In the genomic region with DNA sequence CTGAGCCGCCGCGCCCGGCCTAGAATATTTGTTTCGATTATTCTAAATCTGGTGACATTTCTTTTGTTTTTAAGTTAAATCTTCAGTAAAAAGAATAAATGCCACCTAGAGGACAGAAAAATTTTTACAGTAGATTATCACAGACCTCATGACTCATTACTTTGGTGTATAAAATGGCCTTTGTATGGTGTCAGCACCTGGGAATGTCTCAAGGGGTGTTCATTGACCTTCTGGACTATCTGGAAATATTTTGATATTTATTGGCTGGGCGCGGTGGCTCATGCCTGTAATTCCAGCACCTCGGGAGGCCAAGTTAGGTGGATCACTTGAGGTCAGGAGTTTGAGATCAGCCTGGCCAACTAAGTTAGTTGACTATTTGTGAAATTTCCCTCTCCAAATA, we compare ENCODE assay signal across 8 cellular contexts. TPM values are rescaled to one million over a fixed set of nuclear protein-coding genes. Genes with fewer than 3 reads are reported as not detected.
A peak's percentile ranks its signal among the peaks of the same experiment; 100 is the strongest.
DNase-seq lines count a peak whose midpoint lies in the region; ATAC-seq, FAIRE-seq and TF ChIP-seq lines count a peak whose summit lies in the region.

No MANE protein-coding gene starts in this region.

- no peaks in the 10 kb centered on the region for H3K27me3 ChIP-seq in keratinocyte (ENCODE audit: control insufficient read depth, extremely low read depth, insufficient read depth, low read length)

- peak overlapping the region; percentile 37 for H3K4me2 ChIP-seq in keratinocyte (ENCODE audit: control insufficient read depth, extremely low read depth, insufficient read depth, low read depth, low read length)

- no peak overlapping the region for H3K27ac ChIP-seq in keratinocyte (ENCODE audit: control insufficient read depth, insufficient read depth, low read length)

- peaks cover 5% of the 10 kb centered on the region for H3K4me1 ChIP-seq in keratinocyte (ENCODE audit: control insufficient read depth, extremely low read depth, insufficient read depth, low read length)

- ATAC-seq in WTC11 (peak; percentile 58), GM19452 (IDR thresholded peaks at IDR 0.05; ENCODE audit: unreplicated experiment) (no peak)

- CTCF ChIA-PET in WTC11 (lab: Charles Lee) = interaction anchor here (0.8 to 1.0 kb wide), 2 partner anchors 9 to 15 kb away, joined by 3 to 4 read pairs; no protein-coding TSS in a partner anchor

- H3K27ac Mint-ChIP-seq in WTC11 = peak overlapping the region; percentile 80

- no peaks in the 10 kb centered on the region for H3K4me1 Mint-ChIP-seq in WTC11

- no peaks in the 10 kb centered on the region for H3K27me3 Mint-ChIP-seq in WTC11 (ENCODE audit: low read depth)

- no peaks in the 10 kb centered on the region for H3K9me3 Mint-ChIP-seq in WTC11

- no peak overlapping the region for H3K4me3 Mint-ChIP-seq in WTC11

- TF ChIP-seq CTCF in WTC11 (IDR thresholded peaks at IDR 0.05) = no peak
- TF ChIP-seq CTCF in keratinocyte (optimal IDR thresholded peaks at IDR 0.05 in 1 of 3, IDR thresholded peaks at IDR 0.05 in 1 of 3, conservative IDR thresholded peaks at IDR 0.05 in 1 of 3; ENCODE audit: extremely low read depth in 1 of 3, insufficient read depth in 2 of 3, low read length in 3 of 3) = peak in 2 of 3 experiments; percentile 28 to 34

- no peaks in the 10 kb centered on the region for H3K9me3 ChIP-seq in keratinocyte (ENCODE audit: control insufficient read depth, low read depth, low read length)

- POLR2A ChIA-PET in WTC11 (lab: Charles Lee) = no interaction called here

- H2AFZ ChIP-seq in keratinocyte (ENCODE audit: control insufficient read depth, low read length) = no peak overlapping the region

- dilution Hi-C loops in keratinocyte (cut with MboI; ENCODE audit: extremely low pct_ligation_motif_present, low sequenced_read_pairs) = no loop called here

- H4K20me1 ChIP-seq in keratinocyte (ENCODE audit: control insufficient read depth, extremely low read depth, insufficient read depth, low read length) = no peaks in the 10 kb centered on the region

- peak; percentile 51 for FAIRE-seq in keratinocyte (lab: Jason Lieb, UNC)

- DNase-seq in EH (ENCODE audit: low read depth) = peak; percentile 84
- peak; percentile 87 for DNase-seq in HT1080 (ENCODE audit: low read depth)
- no peak for DNase-seq in WTC11 (ENCODE audit: low spot score)
- DNase-seq in keratinocyte (ENCODE audit: low read depth, low spot score) = no peak
- DNase-seq in cerebellar nuclear complex (lab: John Stamatoyannopoulos, UW) = no peak
- no peak for DNase-seq in stimulated activated CD4-positive, alpha-beta T cell treated with anti-CD3 and anti-CD28 coated beads, Interleukin-4, amount 100 ng/mL, for 4 hours
- DNase-seq in NCI-H1930 (lab: John Stamatoyannopoulos, UW) = no peak

- H3K36me3 ChIP-seq in keratinocyte (ENCODE audit: control insufficient read depth in 2 of 2, extremely low read depth in 1 of 2, insufficient read depth in 2 of 2, low read length in 2 of 2) = peaks cover 0 to 4% of the 10 kb centered on the region in 2 experiments

- H3K4me3 ChIP-seq in keratinocyte (ENCODE audit: control insufficient read depth in 2 of 3, extremely low read depth in 1 of 3, insufficient read depth in 2 of 3, low read depth in 1 of 3, low read length in 3 of 3) = no peak overlapping the region

- H3K36me3 Mint-ChIP-seq in WTC11 = peaks cover 6% of the 10 kb centered on the region

- no peak overlapping the region for H3K9ac ChIP-seq in keratinocyte (ENCODE audit: control insufficient read depth, extremely low read depth, insufficient read depth, low read length)

- H3K9me1 ChIP-seq in keratinocyte (ENCODE audit: control insufficient read depth, extremely low read depth, insufficient read depth, low read length) = no peaks in the 10 kb centered on the region

- no peaks in the 10 kb centered on the region for H3K79me2 ChIP-seq in keratinocyte (ENCODE audit: control insufficient read depth, insufficient read depth, low read length)

TF ChIP-seq in WTC11, 78 proteins besides CTCF, POLR2A, EP300 and RAD21 (continues in another document):
- TF ChIP-seq CREM (CRISPR knock-in tag; IDR thresholded peaks at IDR 0.05) = no peak
- TF ChIP-seq, protein P1, sequence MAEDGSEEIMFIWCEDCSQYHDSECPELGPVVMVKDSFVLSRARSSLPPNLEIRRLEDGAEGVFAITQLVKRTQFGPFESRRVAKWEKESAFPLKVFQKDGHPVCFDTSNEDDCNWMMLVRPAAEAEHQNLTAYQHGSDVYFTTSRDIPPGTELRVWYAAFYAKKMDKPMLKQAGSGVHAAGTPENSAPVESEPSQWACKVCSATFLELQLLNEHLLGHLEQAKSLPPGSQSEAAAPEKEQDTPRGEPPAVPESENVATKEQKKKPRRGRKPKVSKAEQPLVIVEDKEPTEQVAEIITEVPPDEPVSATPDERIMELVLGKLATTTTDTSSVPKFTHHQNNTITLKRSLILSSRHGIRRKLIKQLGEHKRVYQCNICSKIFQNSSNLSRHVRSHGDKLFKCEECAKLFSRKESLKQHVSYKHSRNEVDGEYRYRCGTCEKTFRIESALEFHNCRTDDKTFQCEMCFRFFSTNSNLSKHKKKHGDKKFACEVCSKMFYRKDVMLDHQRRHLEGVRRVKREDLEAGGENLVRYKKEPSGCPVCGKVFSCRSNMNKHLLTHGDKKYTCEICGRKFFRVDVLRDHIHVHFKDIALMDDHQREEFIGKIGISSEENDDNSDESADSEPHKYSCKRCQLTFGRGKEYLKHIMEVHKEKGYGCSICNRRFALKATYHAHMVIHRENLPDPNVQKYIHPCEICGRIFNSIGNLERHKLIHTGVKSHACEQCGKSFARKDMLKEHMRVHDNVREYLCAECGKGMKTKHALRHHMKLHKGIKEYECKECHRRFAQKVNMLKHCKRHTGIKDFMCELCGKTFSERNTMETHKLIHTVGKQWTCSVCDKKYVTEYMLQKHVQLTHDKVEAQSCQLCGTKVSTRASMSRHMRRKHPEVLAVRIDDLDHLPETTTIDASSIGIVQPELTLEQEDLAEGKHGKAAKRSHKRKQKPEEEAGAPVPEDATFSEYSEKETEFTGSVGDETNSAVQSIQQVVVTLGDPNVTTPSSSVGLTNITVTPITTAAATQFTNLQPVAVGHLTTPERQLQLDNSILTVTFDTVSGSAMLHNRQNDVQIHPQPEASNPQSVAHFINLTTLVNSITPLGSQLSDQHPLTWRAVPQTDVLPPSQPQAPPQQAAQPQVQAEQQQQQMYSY (CRISPR knock-in tag; IDR thresholded peaks at IDR 0.05) = no peak
- no peak for TF ChIP-seq FOXP1 (CRISPR knock-in tag; IDR thresholded peaks at IDR 0.05; ENCODE audit: borderline replicate concordance)
- TF ChIP-seq, protein P2, sequence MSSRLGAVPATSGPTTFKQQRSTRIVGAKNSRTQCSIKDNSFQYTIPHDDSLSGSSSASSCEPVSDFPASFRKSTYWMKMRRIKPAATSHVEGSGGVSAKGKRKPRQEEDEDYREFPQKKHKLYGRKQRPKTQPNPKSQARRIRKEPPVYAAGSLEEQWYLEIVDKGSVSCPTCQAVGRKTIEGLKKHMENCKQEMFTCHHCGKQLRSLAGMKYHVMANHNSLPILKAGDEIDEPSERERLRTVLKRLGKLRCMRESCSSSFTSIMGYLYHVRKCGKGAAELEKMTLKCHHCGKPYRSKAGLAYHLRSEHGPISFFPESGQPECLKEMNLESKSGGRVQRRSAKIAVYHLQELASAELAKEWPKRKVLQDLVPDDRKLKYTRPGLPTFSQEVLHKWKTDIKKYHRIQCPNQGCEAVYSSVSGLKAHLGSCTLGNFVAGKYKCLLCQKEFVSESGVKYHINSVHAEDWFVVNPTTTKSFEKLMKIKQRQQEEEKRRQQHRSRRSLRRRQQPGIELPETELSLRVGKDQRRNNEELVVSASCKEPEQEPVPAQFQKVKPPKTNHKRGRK (CRISPR knock-in tag; IDR thresholded peaks at IDR 0.05; ENCODE audit: borderline replicate concordance) = no peak
- TF ChIP-seq ESRRA (CRISPR knock-in tag; IDR thresholded peaks at IDR 0.05; ENCODE audit: borderline replicate concordance) = no peak

RNA-seq across cellular contexts. Expression of a gene that starts 30.3 kb away (rescaled TPM):
- 25.6 and 31.5 TPM in 2 replicates for total RNA-seq in HT1080 (2014; rRNA removed; shearing (Covaris generic))
- 26.6 and 34.7 TPM in 2 replicates for polyA plus RNA-seq in HT1080 (2015; cell fraction: cytosol; rRNA removed)
- 40.2 and 40.8 TPM in 2 replicates for polyA plus RNA-seq in HT1080 (2015; cell fraction: nucleus; rRNA removed)
- total RNA-seq in WTC11 (2021) = 25.8 to 26.8 TPM (median 26.0 TPM) in 3 replicates
- polyA plus RNA-seq in keratinocyte = 19.9 to 32.1 TPM (median 22.9 TPM) in 3 replicates
- 2.5 TPM for polyA plus RNA-seq in keratinocyte (2011; ENCODE audit: low read depth)
- 7.6 and 15.5 TPM in 2 replicates for polyA plus RNA-seq in keratinocyte (2011; cell fraction: cytosol; rRNA removed)
- 29.6 and 39.9 TPM in 2 replicates for polyA plus RNA-seq in keratinocyte (2011; cell fraction: nucleus; rRNA removed)
- polyA plus RNA-seq in keratinocyte (2012; ENCODE audit: low replicate concordance) = 6.6 and 13.3 TPM in 2 replicates
- 9.1 to 43.2 TPM (median 23.9 TPM) in 3 replicates for polyA minus RNA-seq in keratinocyte
- polyA minus RNA-seq in keratinocyte (2011; cell fraction: cytosol; rRNA and poly(A)+ RNA removed) = 10.7 TPM
- polyA minus RNA-seq in keratinocyte (2011; cell fraction: nucleus; rRNA and poly(A)+ RNA removed) = 34.9 and 64.9 TPM in 2 replicates

Comparison
In these comparisons a context has a peak if more than half of its experiments do, and no peak if none do; other contexts are left out.
1. DNase-seq: peak in EH (single experiment) and HT1080 (single experiment); none in WTC11 (single experiment), keratinocyte (single experiment), cerebellar nuclear complex (0 of 2), stimulated activated CD4-positive, alpha-beta T cell treated with anti-CD3 and anti-CD28 coated beads, Interleukin-4, amount 100 ng/mL, for 4 hours (0 of 2) and NCI-H1930 (0 of 2).